ENCODE assay signal across 18 cellular contexts in the genomic region with DNA sequence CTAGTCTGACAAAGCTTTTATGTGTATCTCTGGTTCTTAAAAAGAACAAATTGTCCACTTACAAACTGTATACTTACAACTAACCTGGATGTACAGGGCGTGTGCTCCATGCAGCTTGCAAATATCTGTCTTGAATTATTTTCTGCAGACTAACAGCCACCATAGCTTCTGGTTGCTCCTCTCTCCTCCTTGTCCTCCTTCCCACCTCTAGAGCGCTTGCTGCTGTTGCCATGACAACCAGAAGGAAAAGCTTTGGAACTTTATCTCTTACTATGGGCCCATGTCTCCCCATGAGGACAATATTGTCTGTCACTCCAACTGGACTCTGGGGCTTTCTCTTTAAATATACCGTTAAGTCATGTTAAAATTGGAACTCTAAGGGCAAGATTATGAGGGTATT.
DNase-seq lines count a peak whose midpoint lies in the region; TF ChIP-seq lines count a peak whose summit lies in the region.
"Had no signal": no experiment of that assay in that cellular context is flagged by ENCODE, and none has a peak within 500 bp of the region (broad histone marks: within the 10 kb centered on the region; RNA-seq: fewer than 3 reads in every experiment).

No MANE protein-coding gene starts in this region.

- in situ Hi-C loops in G401 (cut with HindIII; ENCODE audit: low sequenced_read_pairs) = no loop called here
- in situ Hi-C loops in HAP-1 (cut with MboI; ENCODE audit: low sequenced_read_pairs) = no loop called here

- H4K20me1 ChIP-seq in neural cell (ENCODE audit: insufficient read depth) = no peaks in the 10 kb centered on the region
- no peaks in the 10 kb centered on the region for H4K20me1 ChIP-seq in PC-9 (ENCODE audit: insufficient read depth)

- no peak overlapping the region for H3K9ac ChIP-seq in neural cell (ENCODE audit: low read length)

- CTCF ChIA-PET in PC-9 (lab: Charles Lee) = no interaction called here

- no peak overlapping the region for H3K4me3 ChIP-seq in HAP-1
- no peak overlapping the region for H3K4me3 ChIP-seq in neural cell (ENCODE audit: low read length)
- H3K4me3 ChIP-seq in PC-9 = no peak overlapping the region
- H3K4me3 ChIP-seq: gastrocnemius medialis had no signal

- POLR2A ChIA-PET in PC-9 (lab: Charles Lee; ENCODE audit: unreplicated experiment) = no interaction called here

- H2AFZ ChIP-seq in neural cell (ENCODE audit: low read depth, low read length) (no peak overlapping the region), PC-9 (no peak overlapping the region)

- H3K9me3 ChIP-seq in HAP-1 (no peaks in the 10 kb centered on the region), neural cell (ENCODE audit: low read length) (no peaks in the 10 kb centered on the region), PC-9 (ENCODE audit: insufficient read depth, low read depth) (no peaks in the 10 kb centered on the region)
- H3K9me3 ChIP-seq: gastrocnemius medialis, neutrophil had no signal

- no peak for TF ChIP-seq RAD21 in neural cell (conservative IDR thresholded peaks at IDR 0.05)

- no peaks in the 10 kb centered on the region for H3F3A ChIP-seq in neural cell (ENCODE audit: insufficient read depth, low read length, poor library complexity, severe bottlenecking)
- H3F3A ChIP-seq in PC-9 (ENCODE audit: insufficient read depth, low read depth) = peaks cover 6% of the 10 kb centered on the region; the same call in 1 of the 2 replicates

- H3K4me1 ChIP-seq in HAP-1 = no peaks in the 10 kb centered on the region
- H3K4me1 ChIP-seq in PC-9 (replicated peaks; ENCODE audit: insufficient read depth) = peaks cover 16% of the 10 kb centered on the region

- H3K79me2 ChIP-seq in neural cell (replicated peaks; ENCODE audit: insufficient read depth, low read length) (no peaks in the 10 kb centered on the region), PC-9 (ENCODE audit: low read depth) (no peaks in the 10 kb centered on the region)

- H3K36me3 ChIP-seq in HAP-1 (replicated peaks) (no peaks in the 10 kb centered on the region), neural cell (ENCODE audit: insufficient read depth, low read length) (no peaks in the 10 kb centered on the region), PC-9 (ENCODE audit: low read depth) (no peaks in the 10 kb centered on the region)
- H3K36me3 ChIP-seq: gastrocnemius medialis, neutrophil, WERI-Rb-1 had no signal

- BruUV-seq in PC-9 (replicated peaks; lab: Mats Ljungman, UMichigan) = no TSS peak

- TF ChIP-seq EP300 in neural cell (conservative IDR thresholded peaks at IDR 0.05; ENCODE audit: poor library complexity, severe bottlenecking) = no peak

- peak overlapping the region; percentile 39 for H3K27ac ChIP-seq in neural cell (ENCODE audit: low read length)
- H3K27ac ChIP-seq in PC-9 = no peak overlapping the region
- H3K27ac ChIP-seq: neutrophil, WERI-Rb-1 had no signal

- no peaks in the 10 kb centered on the region for H3K27me3 ChIP-seq in HAP-1 (ENCODE audit: low read depth)
- no peaks in the 10 kb centered on the region for H3K27me3 ChIP-seq in neural cell (ENCODE audit: insufficient read depth, low read depth, low read length)
- H3K27me3 ChIP-seq in PC-9 (ENCODE audit: insufficient read depth, low read depth) = no peaks in the 10 kb centered on the region
- H3K27me3 ChIP-seq: gastrocnemius medialis, neutrophil had no signal

- peak; percentile 80 for DNase-seq in G401 (ENCODE audit: low spot score)
- DNase-seq in HAP-1 (ENCODE audit: low spot score in 2 of 2) = peak; percentile 33 to 36
- peak; percentile 44 for DNase-seq in cerebellum (ENCODE audit: low spot score)
- no peak for DNase-seq in PC-9
- no peak for DNase-seq in dermis blood vessel endothelial cell
- DNase-seq in 8988T = no peak
- DNase-seq: activated CD4-positive, alpha-beta T cell treated with anti-CD3 and anti-CD28 coated beads for 48 hours; activated naive CD4-positive, alpha-beta T cell treated with anti-CD3 and anti-CD28 coated beads, Interleukin-2, amount 50 U/mL, for 16 hours; gastrocnemius medialis; IMR-90; NCI-H146; NCI-H510A; Right ventricle myocardium superior; stimulated activated CD4-positive, alpha-beta T cell treated with anti-CD3 and anti-CD28 coated beads, Interleukin-4, amount 100 ng/mL, for 24 hours; SW 1271; WERI-Rb-1 had no signal

- intact Hi-C loops in PC-9 (cut with micrococcal nuclease; ENCODE audit: unreplicated experiment) = no loop called here

- no peaks in the 10 kb centered on the region for H3K9me2 ChIP-seq in neural cell (ENCODE audit: insufficient read depth, low read length)
- no peaks in the 10 kb centered on the region for H3K9me2 ChIP-seq in PC-9 (ENCODE audit: insufficient read depth)

- no peak for TF ChIP-seq CTCF in neural cell (IDR thresholded peaks at IDR 0.05; ENCODE audit: poor library complexity, severe bottlenecking)
- TF ChIP-seq CTCF in PC-9 (conservative IDR thresholded peaks at IDR 0.05) = no peak

- no peak overlapping the region for H3K4me2 ChIP-seq in neural cell (ENCODE audit: low read length)
- no peak overlapping the region for H3K4me2 ChIP-seq in PC-9

TF ChIP-seq in neural cell, 6 proteins besides CTCF, POLR2A, EP300 and RAD21:
- TF ChIP-seq SMC3 (conservative IDR thresholded peaks at IDR 0.05; ENCODE audit: poor library complexity) = no peak
- TF ChIP-seq, protein P1, sequence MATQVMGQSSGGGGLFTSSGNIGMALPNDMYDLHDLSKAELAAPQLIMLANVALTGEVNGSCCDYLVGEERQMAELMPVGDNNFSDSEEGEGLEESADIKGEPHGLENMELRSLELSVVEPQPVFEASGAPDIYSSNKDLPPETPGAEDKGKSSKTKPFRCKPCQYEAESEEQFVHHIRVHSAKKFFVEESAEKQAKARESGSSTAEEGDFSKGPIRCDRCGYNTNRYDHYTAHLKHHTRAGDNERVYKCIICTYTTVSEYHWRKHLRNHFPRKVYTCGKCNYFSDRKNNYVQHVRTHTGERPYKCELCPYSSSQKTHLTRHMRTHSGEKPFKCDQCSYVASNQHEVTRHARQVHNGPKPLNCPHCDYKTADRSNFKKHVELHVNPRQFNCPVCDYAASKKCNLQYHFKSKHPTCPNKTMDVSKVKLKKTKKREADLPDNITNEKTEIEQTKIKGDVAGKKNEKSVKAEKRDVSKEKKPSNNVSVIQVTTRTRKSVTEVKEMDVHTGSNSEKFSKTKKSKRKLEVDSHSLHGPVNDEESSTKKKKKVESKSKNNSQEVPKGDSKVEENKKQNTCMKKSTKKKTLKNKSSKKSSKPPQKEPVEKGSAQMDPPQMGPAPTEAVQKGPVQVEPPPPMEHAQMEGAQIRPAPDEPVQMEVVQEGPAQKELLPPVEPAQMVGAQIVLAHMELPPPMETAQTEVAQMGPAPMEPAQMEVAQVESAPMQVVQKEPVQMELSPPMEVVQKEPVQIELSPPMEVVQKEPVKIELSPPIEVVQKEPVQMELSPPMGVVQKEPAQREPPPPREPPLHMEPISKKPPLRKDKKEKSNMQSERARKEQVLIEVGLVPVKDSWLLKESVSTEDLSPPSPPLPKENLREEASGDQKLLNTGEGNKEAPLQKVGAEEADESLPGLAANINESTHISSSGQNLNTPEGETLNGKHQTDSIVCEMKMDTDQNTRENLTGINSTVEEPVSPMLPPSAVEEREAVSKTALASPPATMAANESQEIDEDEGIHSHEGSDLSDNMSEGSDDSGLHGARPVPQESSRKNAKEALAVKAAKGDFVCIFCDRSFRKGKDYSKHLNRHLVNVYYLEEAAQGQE (IDR thresholded peaks at IDR 0.05; ENCODE audit: borderline replicate concordance) = peak; percentile 22

Comparison
In these comparisons a context has a peak if more than half of its experiments do, and no peak if none do; other contexts are left out.
1. DNase-seq: peak in G401 (single experiment), HAP-1 (2 of 2) and cerebellum (single experiment); none in PC-9 (0 of 2), dermis blood vessel endothelial cell (single experiment) and 8988T (single experiment).